In the genomic region with DNA sequence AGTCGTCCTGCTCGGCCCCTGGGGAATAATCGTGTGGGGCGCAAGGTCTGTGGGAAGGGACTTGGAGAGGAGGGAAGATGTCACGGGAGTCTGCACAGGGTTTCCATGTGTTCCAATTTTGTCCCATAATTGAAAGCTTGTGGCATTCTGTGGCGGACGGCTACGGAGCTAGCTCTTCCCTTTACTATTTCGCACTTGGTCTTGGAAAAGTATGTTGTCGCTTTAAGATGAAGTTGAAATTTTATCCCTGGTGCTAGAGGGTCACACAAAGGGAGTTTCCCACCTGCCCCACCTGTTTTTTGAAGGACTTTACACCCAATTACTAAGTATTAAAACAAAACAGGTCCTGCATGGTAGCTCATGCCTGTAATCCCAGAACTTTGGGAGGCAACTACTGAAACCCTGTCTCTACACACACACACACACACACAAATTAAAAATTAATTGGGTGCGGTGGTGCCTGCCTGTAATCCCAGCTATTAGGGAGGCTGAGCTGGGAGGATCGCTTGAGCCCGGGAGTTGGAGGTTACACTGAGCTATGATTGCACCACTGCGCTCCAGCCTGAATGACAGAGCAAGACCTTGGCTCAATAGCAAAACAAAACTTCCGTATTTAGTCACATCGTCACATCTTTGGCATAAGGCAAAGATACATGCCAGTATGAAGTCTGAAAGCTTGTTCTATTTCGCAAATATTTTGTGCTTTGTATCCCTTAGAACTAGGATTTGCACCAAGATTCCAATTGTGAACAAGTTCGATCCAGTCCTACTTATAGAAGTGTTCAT, we compare ENCODE assay signal across 8 cellular contexts. TPM values are rescaled to one million over a fixed set of nuclear protein-coding genes. Genes with fewer than 3 reads are reported as not detected.
A peak's percentile ranks its signal among the peaks of the same experiment; 100 is the strongest.
DNase-seq lines count a peak whose midpoint lies in the region; ATAC-seq and TF ChIP-seq lines count a peak whose summit lies in the region.

No MANE protein-coding gene starts in this region.

- peak overlapping the region; percentile 93 for H3K9ac ChIP-seq in Loucy (ENCODE audit: low read depth, low read length, poor library complexity, severe bottlenecking)

- H3K4me1 ChIP-seq in CD8-positive, alpha-beta memory T cell (ENCODE audit: insufficient read depth, low read length): peaks cover 43% of the 10 kb centered on the region
- H3K4me1 ChIP-seq in Loucy (ENCODE audit: insufficient read depth, low read length, poor library complexity, severe bottlenecking) (peaks cover 37% of the 10 kb centered on the region), adrenal gland (replicated peaks in 1 of 2) (peaks cover 28 to 34% of the 10 kb centered on the region in 2 donors), hepatocyte (ENCODE audit: insufficient read depth) (peaks cover 22% of the 10 kb centered on the region)

- H3K4me1 Mint-ChIP-seq in CD8-positive, alpha-beta memory T cell: peaks cover 47 to 65% (median 57%) of the 10 kb centered on the region in 3 donors

- POLR2A ChIA-PET in CD8-positive, alpha-beta memory T cell (lab: Charles Lee): interaction anchor here (0.6 to 2.7 kb wide), 8 partner anchors 10 to 327 kb away, joined by 3 to 26 read pairs (median 4); a partner anchor contains a TSS

- H3K27ac ChIP-seq in CD8-positive, alpha-beta memory T cell (ENCODE audit: low read depth, low read length): peak overlapping the region; percentile 91
- H3K27ac ChIP-seq in adrenal gland (peak overlapping the region; percentile 90 to 100 (median 97)), hepatocyte (peak overlapping the region; percentile 95)

- peak in 1 of 2 donors; percentile 84 for TF ChIP-seq POLR2A in adrenal gland (IDR thresholded peaks at IDR 0.05)

- H3K4me2 ChIP-seq in Loucy (ENCODE audit: low read depth, low read length, poor library complexity, severe bottlenecking) (peak overlapping the region; percentile 93), hepatocyte (peak overlapping the region; percentile 74)

- H3K9me3 ChIP-seq in CD8-positive, alpha-beta memory T cell (ENCODE audit: low read length): no peaks in the 10 kb centered on the region
- H3K9me3 ChIP-seq in Loucy (ENCODE audit: insufficient read depth, low read depth, low read length): no peaks in the 10 kb centered on the region
- no peaks in the 10 kb centered on the region for H3K9me3 ChIP-seq in adrenal gland (replicated peaks in 1 of 3)
- H3K9me3 ChIP-seq in hepatocyte (ENCODE audit: low read depth): no peaks in the 10 kb centered on the region

- ATAC-seq in HG03135 (IDR thresholded peaks at IDR 0.05; ENCODE audit: unreplicated experiment) (no peak), GM18511 (IDR thresholded peaks at IDR 0.05; ENCODE audit: unreplicated experiment) (no peak), GM18498 (IDR thresholded peaks at IDR 0.05; ENCODE audit: unreplicated experiment) (no peak)

- H3K9me3 Mint-ChIP-seq in CD8-positive, alpha-beta memory T cell: peaks cover 0 to 4% (median 0%) of the 10 kb centered on the region in 5 donors

- peak overlapping the region; percentile 95 to 100 (median 98) for H3K4me3 Mint-ChIP-seq in CD8-positive, alpha-beta memory T cell

- CTCF ChIA-PET in CD8-positive, alpha-beta memory T cell (lab: Charles Lee): interaction anchor here (0.8 to 4.8 kb wide), 7 partner anchors 15 to 295 kb away, joined by 3 to 30 read pairs (median 7); no protein-coding TSS in a partner anchor

- intact Hi-C loops in adrenal gland (cut with DNase I): no loop called here

- H2AFZ ChIP-seq in Loucy (ENCODE audit: low read length): peak overlapping the region; percentile 97
- H2AFZ ChIP-seq in hepatocyte: peak overlapping the region; percentile 57

- DNase-seq in CD8-positive, alpha-beta memory T cell: no peak
- DNase-seq in adrenal gland (peak; percentile 68 to 90 (median 82)), hepatocyte (ENCODE audit: low spot score) (no peak), skeletal muscle cell (ENCODE audit: low read depth) (no peak)

- H3K4me3 ChIP-seq in CD8-positive, alpha-beta memory T cell (ENCODE audit: low read length): peak overlapping the region; percentile 94
- peak overlapping the region; percentile 90 for H3K4me3 ChIP-seq in Loucy (ENCODE audit: low read length, poor library complexity, severe bottlenecking)
- peak overlapping the region; percentile 13 to 92 (median 65) for H3K4me3 ChIP-seq in adrenal gland
- peak overlapping the region; percentile 52 for H3K4me3 ChIP-seq in hepatocyte
- peak overlapping the region; percentile 95 for H3K4me3 ChIP-seq in skeletal muscle cell (ENCODE audit: low read depth, low read length)

- TF ChIP-seq CTCF in Loucy (conservative IDR thresholded peaks at IDR 0.05; ENCODE audit: low read length) (no peak), adrenal gland (IDR thresholded peaks at IDR 0.05) (no peak), hepatocyte (IDR thresholded peaks at IDR 0.05; ENCODE audit: poor library complexity) (no peak)

- H3K36me3 ChIP-seq in CD8-positive, alpha-beta memory T cell (ENCODE audit: insufficient read depth, low read length): peaks cover 23% of the 10 kb centered on the region
- H3K36me3 ChIP-seq in Loucy (ENCODE audit: insufficient read depth, low read length) (peaks cover 31% of the 10 kb centered on the region), adrenal gland (replicated peaks in 1 of 2) (peaks cover 0 to 44% of the 10 kb centered on the region in 2 donors), hepatocyte (replicated peaks; ENCODE audit: insufficient read depth, low read depth) (peaks cover 13% of the 10 kb centered on the region)

- H3K27me3 ChIP-seq in CD8-positive, alpha-beta memory T cell (ENCODE audit: insufficient read depth, low read length, poor library complexity, severe bottlenecking): no peaks in the 10 kb centered on the region
- H3K27me3 ChIP-seq in Loucy (ENCODE audit: insufficient read depth, low read length, poor library complexity, severe bottlenecking) (peaks cover 12% of the 10 kb centered on the region), adrenal gland (no peaks in the 10 kb centered on the region), hepatocyte (no peaks in the 10 kb centered on the region)

- H3K27ac Mint-ChIP-seq in CD8-positive, alpha-beta memory T cell: peak overlapping the region; percentile 78 to 100 (median 98)

- H3K9me2 ChIP-seq in Loucy (replicated peaks; ENCODE audit: low read depth, low read length) (no peaks in the 10 kb centered on the region), hepatocyte (replicated peaks; ENCODE audit: insufficient read depth) (no peaks in the 10 kb centered on the region)

- peaks cover 58% of the 10 kb centered on the region for H3K79me2 ChIP-seq in Loucy (ENCODE audit: insufficient read depth, low read length)
- peaks cover 66% of the 10 kb centered on the region for H3K79me2 ChIP-seq in hepatocyte

- H4K20me1 ChIP-seq in Loucy (ENCODE audit: insufficient read depth, low read length, poor library complexity, severe bottlenecking) (peaks cover 39% of the 10 kb centered on the region), hepatocyte (ENCODE audit: insufficient read depth, poor library complexity, severe bottlenecking) (peaks cover 33% of the 10 kb centered on the region)

- peaks cover 0 to 6% of the 10 kb centered on the region in 2 donors for H3K27me3 Mint-ChIP-seq in CD8-positive, alpha-beta memory T cell

- WGBS in adrenal gland, 4 donors: 11 to 18% (median 16%) methylated on average over 16 to 18 of the region's 18 CpGs
- WGBS in hepatocyte (ENCODE audit: low lambda C conversion rate, missing lambda C conversion rate): 35% methylated on average over 18 of the region's 18 CpGs

- peaks cover 16 to 59% (median 27%) of the 10 kb centered on the region in 3 donors for H3K36me3 Mint-ChIP-seq in CD8-positive, alpha-beta memory T cell

- peaks cover 4% of the 10 kb centered on the region; the same call in 1 of the 2 replicates for H3F3A ChIP-seq in Loucy (ENCODE audit: low read depth)

RNA-seq across cellular contexts. Expression of a gene that starts 1.0 kb away (rescaled TPM):
- total RNA-seq in CD8-positive, alpha-beta memory T cell: 1,000 to 10,000 TPM; 3,313 to 3,378 TPM
- polyA plus RNA-seq in CD8-positive, alpha-beta memory T cell: 2,788 TPM
- total RNA-seq in adrenal gland (1,000 to 10,000 TPM; 1,778 to 5,574 (median 3,411) TPM), hepatocyte (6,453 and 7,332 TPM in 2 replicates)
- polyA plus RNA-seq in adrenal gland (1,000 to 10,000 TPM; 4,931 to 8,150 (median 5,619) TPM), hepatocyte (1,047 and 1,085 TPM in 2 replicates)

Comparison
In these comparisons a context has a peak if more than half of its experiments do, and no peak if none do; other contexts are left out.
1. DNase-seq: peak in adrenal gland (7 of 7); none in CD8-positive, alpha-beta memory T cell (0 of 5), hepatocyte (single experiment) and skeletal muscle cell (single experiment).
2. Peak in every context shown above with its lines, with median percentiles within 50 percentile points of each other: H3K27ac ChIP-seq and H3K4me3 ChIP-seq.